18 cellular contexts compared by ENCODE assay signal in the genomic region with DNA sequence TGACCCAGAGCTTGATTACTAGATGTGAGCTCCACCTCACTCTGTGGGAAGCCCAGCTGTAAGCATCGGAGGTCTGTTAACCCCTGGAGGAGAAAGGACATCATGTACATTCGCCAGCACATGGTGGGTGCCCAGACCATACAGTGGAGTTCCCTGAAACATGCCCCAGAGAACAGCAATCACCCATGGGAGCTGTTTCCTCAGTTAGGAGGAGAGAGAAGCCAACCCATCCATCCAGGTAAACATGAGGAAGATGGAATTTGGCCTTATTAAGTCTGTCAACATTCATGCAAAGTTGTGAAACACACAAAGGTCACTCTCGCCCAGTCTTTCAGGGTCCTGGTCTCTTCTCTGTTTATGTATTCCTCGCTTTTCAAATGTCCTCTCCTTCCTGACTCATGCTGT.
A peak's percentile ranks its signal among the peaks of the same experiment; 100 is the strongest.
DNase-seq lines count a peak whose midpoint lies in the region; ATAC-seq, FAIRE-seq and TF ChIP-seq lines count a peak whose summit lies in the region.
"Had no signal": no experiment of that assay in that cellular context is flagged by ENCODE, and none has a peak within 500 bp of the region (broad histone marks: within the 10 kb centered on the region; RNA-seq: fewer than 3 reads in every experiment).

No MANE protein-coding gene starts in this region.

- H4K20me1 ChIP-seq in HepG2 (ENCODE audit: insufficient read depth, low read length): no peaks in the 10 kb centered on the region

- H2AFZ ChIP-seq in HepG2 (ENCODE audit: low read length): peak overlapping the region; percentile 20

- TF ChIP-seq POLR2A in HepG2 (IDR thresholded peaks at IDR 0.05; ENCODE audit: insufficient read depth in 1 of 2, low read depth in 2 of 2, low read length in 2 of 2): no peak

- peak; percentile 63 to 90 for TF ChIP-seq EP300 in HepG2 (IDR thresholded peaks at IDR 0.05; ENCODE audit: low read depth in 2 of 2, low read length in 2 of 2)
- peak; percentile 70; the same call in 1 of the 2 replicates for TF ChIP-seq EP300 in HepG2 (CRISPR knock-in tag; IDR thresholded peaks at IDR 0.05; ENCODE audit: borderline replicate concordance)

- H3K4me1 ChIP-seq in Caco-2: peaks cover 13% of the 10 kb centered on the region
- H3K4me1 ChIP-seq in HepG2 (ENCODE audit: insufficient read depth, low read length): peaks cover 50% of the 10 kb centered on the region

- H3K4me3 Mint-ChIP-seq in Caco-2 (ENCODE audit: unreplicated experiment) (no peak overlapping the region), neural crest cell (no peak overlapping the region)
- H3K4me3 Mint-ChIP-seq: CD14-positive monocyte; CD8-positive, alpha-beta T cell; HFFc6 had no signal

- WGBS in HepG2 (ENCODE audit: low lambda C conversion rate): 0% methylated on average over 3 of the region's 4 CpGs

- BruUV-seq in Caco-2 (replicated peaks; lab: Mats Ljungman, UMichigan) (no TSS peak), HepG2 (replicated peaks; lab: Mats Ljungman, UMichigan) (no TSS peak)

- peak; percentile 87 for FAIRE-seq in HepG2 (lab: Jason Lieb, UNC)
- FAIRE-seq: GM12892, GM19239 had no signal

- H3K4me3 ChIP-seq in Caco-2 (ENCODE audit: low read depth, low read length): no peak overlapping the region
- H3K4me3 ChIP-seq in HepG2 (replicated peaks in 1 of 3; ENCODE audit: insufficient read depth in 1 of 3, low read depth in 2 of 3, low read length in 3 of 3): peak overlapping the region in 2 of 3 experiments; percentile 14 to 33; a peak in 2 of 6 replicates

- ATAC-seq in HepG2 (peak; percentile 96), HG02970 (IDR thresholded peaks at IDR 0.05; ENCODE audit: low FRiP score, unreplicated experiment) (no peak)
- ATAC-seq: CD8-positive, alpha-beta T cell had no signal

- H3K79me2 ChIP-seq in HepG2 (ENCODE audit: insufficient read depth, low read length): no peaks in the 10 kb centered on the region

- POLR2A ChIA-PET in Caco-2 (lab: Charles Lee) (no interaction called here), HepG2 (lab: Yijun Ruan, JAX) (interaction anchor here (0.7 to 1.1 kb wide), 2 partner anchors 27 to 30 kb away, joined by 3 read pairs; no protein-coding TSS in a partner anchor)

- TF ChIP-seq CTCF in Caco-2 (IDR thresholded peaks at IDR 0.05; ENCODE audit: insufficient read depth in 1 of 2, low read depth in 1 of 2, low read length in 1 of 2, severe bottlenecking in 1 of 2, unreplicated experiment in 1 of 2): no peak
- no peak for TF ChIP-seq CTCF in VCaP (conservative IDR thresholded peaks at IDR 0.05)
- 0 out of 2 replicates have a peak, but pooled peaks have one; percentile 6 for TF ChIP-seq CTCF in HepG2 (CRISPR knock-in tag; IDR thresholded peaks at IDR 0.05)
- no peak for TF ChIP-seq CTCF in neural crest cell (conservative IDR thresholded peaks at IDR 0.05)

- H3K4me1 Mint-ChIP-seq in Caco-2 (ENCODE audit: low read depth, unreplicated experiment): peaks cover 9% of the 10 kb centered on the region
- no peaks in the 10 kb centered on the region for H3K4me1 Mint-ChIP-seq in neural crest cell
- H3K4me1 Mint-ChIP-seq: CD14-positive monocyte had no signal

- H3K9me3 ChIP-seq in Caco-2 (no peaks in the 10 kb centered on the region), HepG2 (ENCODE audit: low read length) (no peaks in the 10 kb centered on the region)

- H3K27ac Mint-ChIP-seq in Caco-2 (ENCODE audit: unreplicated experiment): peak overlapping the region; percentile 16
- H3K27ac Mint-ChIP-seq in neural crest cell (ENCODE audit: unreplicated experiment): peak overlapping the region; percentile 63
- H3K27ac Mint-ChIP-seq: CD14-positive monocyte; CD8-positive, alpha-beta T cell; HFFc6 had no signal

- peak overlapping the region; percentile 65 for H3K4me2 ChIP-seq in HepG2 (ENCODE audit: low read depth, low read length)

- H3K27me3 Mint-ChIP-seq in Caco-2 (ENCODE audit: insufficient read depth, unreplicated experiment): no peaks in the 10 kb centered on the region
- H3K27me3 Mint-ChIP-seq in neural crest cell (ENCODE audit: low read depth): no peaks in the 10 kb centered on the region

- H3K36me3 ChIP-seq in Caco-2 (ENCODE audit: control insufficient read depth, insufficient read depth, low read length) (peaks cover 1% of the 10 kb centered on the region), HepG2 (replicated peaks in 1 of 2; ENCODE audit: control insufficient read depth in 1 of 2, insufficient read depth in 2 of 2, low read length in 2 of 2) (no peaks in the 10 kb centered on the region)

- intact Hi-C loops in Caco-2 (cut with micrococcal nuclease; ENCODE audit: unreplicated experiment): loop anchor here (1.0 to 5.0 kb wide), 2 partner anchors 45 to 68 kb away; no protein-coding TSS in a partner anchor
- intact Hi-C loops in HepG2 (cut with micrococcal nuclease; ENCODE audit: unreplicated experiment): loop anchor here (2.0 kb wide), 1 partner anchor 357 kb away; a partner anchor contains a TSS

- H3K27ac ChIP-seq in VCaP: peak overlapping the region; percentile 86; the same call in 1 of the 2 replicates
- H3K27ac ChIP-seq in HepG2 (ENCODE audit: extremely low read length, insufficient read depth, low read length): peak overlapping the region; percentile 64
- H3K27ac ChIP-seq: 22Rv1, HL-60 had no signal

- H3K9ac ChIP-seq in HepG2 (ENCODE audit: insufficient read depth, low read depth, low read length): no peak overlapping the region

- peak; percentile 41 to 45 for DNase-seq in Caco-2
- DNase-seq in HepG2 (ENCODE audit: low spot score): peak; percentile 92
- DNase-seq in neural crest cell (ENCODE audit: low read depth, low spot score): no peak
- DNase-seq in HT-29 (ENCODE audit: low spot score): no peak
- DNase-seq in cortex of kidney (lab: John Stamatoyannopoulos, UW): no peak
- DNase-seq: CD8-positive, alpha-beta T cell; COR-L47; DND-41; GDM1; HCEC 1CT; HFFc6 had no signal

- H3K27me3 ChIP-seq in Caco-2 (replicated peaks; ENCODE audit: control insufficient read depth, insufficient read depth, low read length) (no peaks in the 10 kb centered on the region), HepG2 (ENCODE audit: control insufficient read depth in 1 of 2, insufficient read depth in 2 of 2, low read length in 2 of 2) (no peaks in the 10 kb centered on the region)

- H3K9me3 Mint-ChIP-seq in Caco-2 (ENCODE audit: unreplicated experiment) (peaks cover 10% of the 10 kb centered on the region), neural crest cell (peaks cover 2% of the 10 kb centered on the region)
- H3K9me3 Mint-ChIP-seq: CD8-positive, alpha-beta T cell; HFFc6 had no signal

- in situ Hi-C loops in HepG2 (cut with HindIII; ENCODE audit: extremely low pct_ligation_motif_present, low pct_unique_long_range_greater_than_20kb): no loop called here

- H3K36me3 Mint-ChIP-seq in Caco-2 (ENCODE audit: insufficient read depth, unreplicated experiment) (no peaks in the 10 kb centered on the region), neural crest cell (ENCODE audit: low read depth) (no peaks in the 10 kb centered on the region)
- H3K36me3 Mint-ChIP-seq: CD14-positive monocyte; CD8-positive, alpha-beta T cell had no signal

- CTCF ChIA-PET in Caco-2 (lab: Charles Lee) (no interaction called here), HepG2 (lab: Yijun Ruan, JAX; ENCODE audit: low intra/inter-chr PET ratio, low total read pairs) (no interaction called here)

- TF ChIP-seq RAD21 in HepG2 (CRISPR knock-in tag; IDR thresholded peaks at IDR 0.05): no peak

TF ChIP-seq in HepG2, 621 proteins besides CTCF, POLR2A, EP300 and RAD21 (continues in another document):
- TF ChIP-seq, protein P1, sequence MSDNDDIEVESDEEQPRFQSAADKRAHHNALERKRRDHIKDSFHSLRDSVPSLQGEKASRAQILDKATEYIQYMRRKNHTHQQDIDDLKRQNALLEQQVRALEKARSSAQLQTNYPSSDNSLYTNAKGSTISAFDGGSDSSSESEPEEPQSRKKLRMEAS (IDR thresholded peaks at IDR 0.05): peak; percentile 52; the same call in 1 of the 2 replicates
- TF ChIP-seq, protein P2, sequence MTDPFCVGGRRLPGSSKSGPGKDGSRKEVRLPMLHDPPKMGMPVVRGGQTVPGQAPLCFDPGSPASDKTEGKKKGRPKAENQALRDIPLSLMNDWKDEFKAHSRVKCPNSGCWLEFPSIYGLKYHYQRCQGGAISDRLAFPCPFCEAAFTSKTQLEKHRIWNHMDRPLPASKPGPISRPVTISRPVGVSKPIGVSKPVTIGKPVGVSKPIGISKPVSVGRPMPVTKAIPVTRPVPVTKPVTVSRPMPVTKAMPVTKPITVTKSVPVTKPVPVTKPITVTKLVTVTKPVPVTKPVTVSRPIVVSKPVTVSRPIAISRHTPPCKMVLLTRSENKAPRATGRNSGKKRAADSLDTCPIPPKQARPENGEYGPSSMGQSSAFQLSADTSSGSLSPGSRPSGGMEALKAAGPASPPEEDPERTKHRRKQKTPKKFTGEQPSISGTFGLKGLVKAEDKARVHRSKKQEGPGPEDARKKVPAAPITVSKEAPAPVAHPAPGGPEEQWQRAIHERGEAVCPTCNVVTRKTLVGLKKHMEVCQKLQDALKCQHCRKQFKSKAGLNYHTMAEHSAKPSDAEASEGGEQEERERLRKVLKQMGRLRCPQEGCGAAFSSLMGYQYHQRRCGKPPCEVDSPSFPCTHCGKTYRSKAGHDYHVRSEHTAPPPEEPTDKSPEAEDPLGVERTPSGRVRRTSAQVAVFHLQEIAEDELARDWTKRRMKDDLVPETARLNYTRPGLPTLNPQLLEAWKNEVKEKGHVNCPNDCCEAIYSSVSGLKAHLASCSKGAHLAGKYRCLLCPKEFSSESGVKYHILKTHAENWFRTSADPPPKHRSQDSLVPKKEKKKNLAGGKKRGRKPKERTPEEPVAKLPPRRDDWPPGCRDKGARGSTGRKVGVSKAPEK (CRISPR knock-in tag; IDR thresholded peaks at IDR 0.05; ENCODE audit: borderline replicate concordance): peak; percentile 79; the same call in 1 of the 2 replicates
- TF ChIP-seq CENPX (CRISPR knock-in tag; IDR thresholded peaks at IDR 0.05) (no peak), ZNF101 (CRISPR knock-in tag; IDR thresholded peaks at IDR 0.05; ENCODE audit: borderline replicate concordance, low read depth) (0 out of 2 replicates have a peak, but pooled peaks have one; percentile 50), ZSCAN9 (CRISPR knock-in tag; IDR thresholded peaks at IDR 0.05; ENCODE audit: borderline replicate concordance) (peak; percentile 58; the same call in 1 of the 2 replicates), SMAD3 (CRISPR knock-in tag; IDR thresholded peaks at IDR 0.05) (peak; percentile 84), ZNF547 (CRISPR knock-in tag; IDR thresholded peaks at IDR 0.05) (no peak)

Comparison
In these comparisons a context has a peak if more than half of its experiments do, and no peak if none do; other contexts are left out.
1. DNase-seq: peak in Caco-2 (2 of 2) and HepG2 (single experiment); none in neural crest cell (single experiment), HT-29 (single experiment) and cortex of kidney (single experiment).